In genomic region chr11:120305286-120305685, GRCh38 we compare ENCODE assay signal across 2 cellular contexts.
TF ChIP-seq lines count a peak whose summit lies in the region.

No MANE protein-coding gene starts in this region.

TF ChIP-seq in HCT116, 20 proteins besides CTCF, POLR2A, EP300 and RAD21:
- TF ChIP-seq, protein P1, sequence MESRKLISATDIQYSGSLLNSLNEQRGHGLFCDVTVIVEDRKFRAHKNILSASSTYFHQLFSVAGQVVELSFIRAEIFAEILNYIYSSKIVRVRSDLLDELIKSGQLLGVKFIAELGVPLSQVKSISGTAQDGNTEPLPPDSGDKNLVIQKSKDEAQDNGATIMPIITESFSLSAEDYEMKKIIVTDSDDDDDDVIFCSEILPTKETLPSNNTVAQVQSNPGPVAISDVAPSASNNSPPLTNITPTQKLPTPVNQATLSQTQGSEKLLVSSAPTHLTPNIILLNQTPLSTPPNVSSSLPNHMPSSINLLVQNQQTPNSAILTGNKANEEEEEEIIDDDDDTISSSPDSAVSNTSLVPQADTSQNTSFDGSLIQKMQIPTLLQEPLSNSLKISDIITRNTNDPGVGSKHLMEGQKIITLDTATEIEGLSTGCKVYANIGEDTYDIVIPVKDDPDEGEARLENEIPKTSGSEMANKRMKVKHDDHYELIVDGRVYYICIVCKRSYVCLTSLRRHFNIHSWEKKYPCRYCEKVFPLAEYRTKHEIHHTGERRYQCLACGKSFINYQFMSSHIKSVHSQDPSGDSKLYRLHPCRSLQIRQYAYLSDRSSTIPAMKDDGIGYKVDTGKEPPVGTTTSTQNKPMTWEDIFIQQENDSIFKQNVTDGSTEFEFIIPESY (IDR thresholded peaks at IDR 0.05; ENCODE audit: extremely low read depth, insufficient replicate concordance, low read length) = no peak
- TF ChIP-seq, protein P2, sequence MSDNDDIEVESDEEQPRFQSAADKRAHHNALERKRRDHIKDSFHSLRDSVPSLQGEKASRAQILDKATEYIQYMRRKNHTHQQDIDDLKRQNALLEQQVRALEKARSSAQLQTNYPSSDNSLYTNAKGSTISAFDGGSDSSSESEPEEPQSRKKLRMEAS (IDR thresholded peaks at IDR 0.05) = no peak
- TF ChIP-seq, protein P3, sequence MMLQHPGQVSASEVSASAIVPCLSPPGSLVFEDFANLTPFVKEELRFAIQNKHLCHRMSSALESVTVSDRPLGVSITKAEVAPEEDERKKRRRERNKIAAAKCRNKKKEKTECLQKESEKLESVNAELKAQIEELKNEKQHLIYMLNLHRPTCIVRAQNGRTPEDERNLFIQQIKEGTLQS (IDR thresholded peaks at IDR 0.05) = no peak
- TF ChIP-seq SP1 (IDR thresholded peaks at IDR 0.05; ENCODE audit: low read depth) = no peak
- no peak for TF ChIP-seq ZNF274 (IDR thresholded peaks at IDR 0.05; ENCODE audit: low read depth, low read length)
- no peak for TF ChIP-seq JUND (IDR thresholded peaks at IDR 0.05)

TF ChIP-seq in GM12878, 131 proteins besides CTCF, POLR2A, EP300 and RAD21:
- TF ChIP-seq, protein P4, sequence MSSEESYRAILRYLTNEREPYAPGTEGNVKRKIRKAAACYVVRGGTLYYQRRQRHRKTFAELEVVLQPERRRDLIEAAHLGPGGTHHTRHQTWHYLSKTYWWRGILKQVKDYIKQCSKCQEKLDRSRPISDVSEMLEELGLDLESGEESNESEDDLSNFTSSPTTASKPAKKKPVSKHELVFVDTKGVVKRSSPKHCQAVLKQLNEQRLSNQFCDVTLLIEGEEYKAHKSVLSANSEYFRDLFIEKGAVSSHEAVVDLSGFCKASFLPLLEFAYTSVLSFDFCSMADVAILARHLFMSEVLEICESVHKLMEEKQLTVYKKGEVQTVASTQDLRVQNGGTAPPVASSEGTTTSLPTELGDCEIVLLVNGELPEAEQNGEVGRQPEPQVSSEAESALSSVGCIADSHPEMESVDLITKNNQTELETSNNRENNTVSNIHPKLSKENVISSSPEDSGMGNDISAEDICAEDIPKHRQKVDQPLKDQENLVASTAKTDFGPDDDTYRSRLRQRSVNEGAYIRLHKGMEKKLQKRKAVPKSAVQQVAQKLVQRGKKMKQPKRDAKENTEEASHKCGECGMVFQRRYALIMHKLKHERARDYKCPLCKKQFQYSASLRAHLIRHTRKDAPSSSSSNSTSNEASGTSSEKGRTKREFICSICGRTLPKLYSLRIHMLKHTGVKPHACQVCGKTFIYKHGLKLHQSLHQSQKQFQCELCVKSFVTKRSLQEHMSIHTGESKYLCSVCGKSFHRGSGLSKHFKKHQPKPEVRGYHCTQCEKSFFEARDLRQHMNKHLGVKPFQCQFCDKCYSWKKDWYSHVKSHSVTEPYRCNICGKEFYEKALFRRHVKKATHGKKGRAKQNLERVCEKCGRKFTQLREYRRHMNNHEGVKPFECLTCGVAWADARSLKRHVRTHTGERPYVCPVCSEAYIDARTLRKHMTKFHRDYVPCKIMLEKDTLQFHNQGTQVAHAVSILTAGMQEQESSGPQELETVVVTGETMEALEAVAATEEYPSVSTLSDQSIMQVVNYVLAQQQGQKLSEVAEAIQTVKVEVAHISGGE (CRISPR knock-in tag; IDR thresholded peaks at IDR 0.05) = no peak
- TF ChIP-seq NFYA (IDR thresholded peaks at IDR 0.05; ENCODE audit: borderline replicate concordance, low read depth, low read length) = no peak
- TF ChIP-seq ATF2 (IDR thresholded peaks at IDR 0.05; ENCODE audit: low read length) = no peak
- TF ChIP-seq IRF5 (IDR thresholded peaks at IDR 0.05; ENCODE audit: borderline replicate concordance) = no peak
- TF ChIP-seq KDM1A (IDR thresholded peaks at IDR 0.05; ENCODE audit: borderline replicate concordance) = no peak
- TF ChIP-seq BRCA1 (IDR thresholded peaks at IDR 0.05; ENCODE audit: low read depth, low read length) = no peak
